In the genomic region with DNA sequence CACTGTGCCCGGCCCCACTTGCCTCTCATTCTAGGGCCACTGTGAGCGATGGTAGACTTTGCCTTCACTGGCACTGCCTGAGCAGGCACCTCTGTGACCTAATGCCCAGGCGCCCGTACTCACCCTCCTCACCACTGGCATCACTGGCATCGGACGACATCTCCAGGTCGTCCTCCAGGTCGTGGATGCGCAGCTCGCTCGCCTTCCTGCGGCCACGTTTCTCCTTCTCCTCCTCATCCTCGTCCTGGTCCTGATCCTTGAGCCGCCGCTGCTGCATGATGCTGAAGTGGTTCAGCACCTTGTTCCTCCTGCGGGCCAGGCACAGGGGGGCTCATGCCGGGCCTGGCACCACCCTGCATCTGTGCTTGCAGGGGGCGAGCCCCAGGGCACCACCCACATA, we compare ENCODE assay signal across 15 cellular contexts. TPM values are rescaled to one million over a fixed set of nuclear protein-coding genes. Genes with fewer than 3 reads are reported as not detected.
A peak's percentile ranks its signal among the peaks of the same experiment; 100 is the strongest.
DNase-seq lines count a peak whose midpoint lies in the region; ATAC-seq, FAIRE-seq and TF ChIP-seq lines count a peak whose summit lies in the region.
"Had no signal": no experiment of that assay in that cellular context is flagged by ENCODE, and none has a peak within 500 bp of the region (broad histone marks: within the 10 kb centered on the region; RNA-seq: fewer than 3 reads in every experiment).

No MANE protein-coding gene starts in this region.

- peaks cover 32% of the 10 kb centered on the region for H3K36me3 ChIP-seq in H7 (replicated peaks; ENCODE audit: control insufficient read depth, insufficient read depth, low read length)
- peaks cover 86% of the 10 kb centered on the region; the same call in 2 of the 3 replicates for H3K36me3 ChIP-seq in K562 (ENCODE audit: control insufficient read depth, insufficient read depth, low read length)
- peaks cover 60 to 90% of the 10 kb centered on the region in 2 donors for H3K36me3 ChIP-seq in neuronal stem cell (replicated peaks in 1 of 2; ENCODE audit: control insufficient read depth in 2 of 2, insufficient read depth in 2 of 2, low read length in 2 of 2)
- peaks cover 88% of the 10 kb centered on the region for H3K36me3 ChIP-seq in OCI-LY7 (ENCODE audit: insufficient read depth, low read length)

- in situ Hi-C loops in K562 (cut with MboI) = no loop called here

- DNase-seq in D721Med (ENCODE audit: insufficient read length, low spot score) (peak; percentile 5), H7 (peak; percentile 19), K562 (ENCODE audit: extremely low read depth in 1 of 4, low spot score in 3 of 4) (no peak), neuronal stem cell (ENCODE audit: low spot score) (no peak), OCI-LY7 (ENCODE audit: low spot score) (no peak)
- DNase-seq in stimulated activated CD4-positive, alpha-beta T cell treated with anti-CD3 and anti-CD28 coated beads, Interleukin-4, amount 100 ng/mL, for 1 hour = no peak
- DNase-seq in activated CD4-positive, alpha-beta T cell treated with anti-CD3 and anti-CD28 coated beads for 1 hour = no peak
- DNase-seq: BE2C; CD4-positive, alpha-beta memory T cell; DND-41; GDM1 had no signal

- H3K4me1 ChIP-seq in K562 (replicated peaks in 1 of 2; ENCODE audit: control insufficient read depth in 2 of 2, insufficient read depth in 2 of 2, low read length in 2 of 2) (peaks cover 0 to 21% of the 10 kb centered on the region in 2 experiments; a peak in 1 of 5 replicates), neuronal stem cell (ENCODE audit: control insufficient read depth in 2 of 2, insufficient read depth in 1 of 2, low read depth in 1 of 2, low read length in 2 of 2) (no peaks in the 10 kb centered on the region), OCI-LY7 (ENCODE audit: insufficient read depth, low read length, poor library complexity, severe bottlenecking) (no peaks in the 10 kb centered on the region)
- H3K4me1 ChIP-seq: A549, BE2C had no signal

- no peak overlapping the region for H2BK5ac ChIP-seq in neuronal stem cell (ENCODE audit: low read length)

- ATAC-seq in K562 = no peak
- ATAC-seq: A549, HCT116 had no signal

- intact Hi-C loops in K562 (cut with micrococcal nuclease) (no loop called here), OCI-LY7 (cut with micrococcal nuclease; ENCODE audit: unreplicated experiment) (no loop called here)

- H3K27ac ChIP-seq in K562 (ENCODE audit: extremely low read depth, low read depth, low read length) (no peak overlapping the region), neuronal stem cell (replicated peaks; ENCODE audit: low read length) (no peak overlapping the region), OCI-LY7 (ENCODE audit: low read depth, low read length, poor library complexity, severe bottlenecking) (no peak overlapping the region)
- H3K27ac ChIP-seq: A549, C4-2B, HL-60 had no signal

- peak overlapping the region; percentile 3 for H3K23ac ChIP-seq in neuronal stem cell (ENCODE audit: low read depth, low read length, poor library complexity)

- POLR2A ChIA-PET in K562 (lab: Yijun Ruan, JAX) (no interaction called here), OCI-LY7 (lab: Charles Lee) (interaction anchor here (0.9 kb wide), 1 partner anchor 11 kb away, joined by 4 read pairs; the partner anchor contains the start of gene ALKBH7)

- no peaks in the 10 kb centered on the region for H3K9me2 ChIP-seq in OCI-LY7 (ENCODE audit: insufficient read depth, low read length)

- no peak overlapping the region for H2BK15ac ChIP-seq in neuronal stem cell (ENCODE audit: low read length)

- no peak overlapping the region for H3K18ac ChIP-seq in neuronal stem cell (ENCODE audit: low read length)

- no peak for TF ChIP-seq EP300 in K562 (IDR thresholded peaks at IDR 0.05; ENCODE audit: low read length)

- H4K8ac ChIP-seq in neuronal stem cell (ENCODE audit: low read depth, low read length) = no peak overlapping the region

- no peak overlapping the region for H2AK5ac ChIP-seq in neuronal stem cell (ENCODE audit: low read depth, low read length)

- no peak overlapping the region for H4K91ac ChIP-seq in neuronal stem cell (ENCODE audit: low read depth, low read length, poor library complexity)

- no peak for TF ChIP-seq RAD21 in K562 (CRISPR knock-in tag; conservative IDR thresholded peaks at IDR 0.05 in 1 of 2, IDR thresholded peaks at IDR 0.05 in 1 of 2)

- no peak overlapping the region for H3K4ac ChIP-seq in neuronal stem cell (ENCODE audit: low read length)

- H3K79me2 ChIP-seq in K562 (ENCODE audit: control insufficient read depth, insufficient read depth, low read length) (no peaks in the 10 kb centered on the region), OCI-LY7 (ENCODE audit: insufficient read depth, low read depth, low read length) (no peaks in the 10 kb centered on the region)

- H3K27me3 ChIP-seq in H7 (ENCODE audit: control insufficient read depth, insufficient read depth, low read length) (no peaks in the 10 kb centered on the region), K562 (ENCODE audit: control insufficient read depth in 2 of 2, insufficient read depth in 2 of 2, low read length in 2 of 2) (no peaks in the 10 kb centered on the region), neuronal stem cell (ENCODE audit: control insufficient read depth in 3 of 3, insufficient read depth in 3 of 3, low read depth in 1 of 3, low read length in 3 of 3) (no peaks in the 10 kb centered on the region)
- H3K27me3 ChIP-seq: BE2C had no signal

- WGBS in K562 (ENCODE audit: insufficient coverage, low coverage, missing lambda C conversion rate) = 93% methylated on average over 9 of the region's 19 CpGs
- WGBS in neuronal stem cell (ENCODE audit: extremely low coverage in 2 of 2, insufficient read length in 2 of 2, insufficient replicate concordance in 1 of 2), 2 donors = no CpG with 5 or more reads among the region's 19 CpGs

- no peak overlapping the region for H2BK12ac ChIP-seq in neuronal stem cell (ENCODE audit: low read length)

- TF ChIP-seq CTCF in D721Med (IDR thresholded peaks at IDR 0.05; ENCODE audit: insufficient read depth, missing control alignments) (no peak), K562 (IDR thresholded peaks at IDR 0.05 in 2 of 3, conservative IDR thresholded peaks at IDR 0.05 in 1 of 3; ENCODE audit: insufficient read depth in 2 of 3, low read depth in 1 of 3, low read length in 3 of 3) (no peak), OCI-LY7 (conservative IDR thresholded peaks at IDR 0.05; ENCODE audit: low read length) (no peak)

- no peak overlapping the region for H3K9ac ChIP-seq in K562 (ENCODE audit: insufficient read depth in 1 of 2, low read depth in 2 of 2, low read length in 2 of 2)
- no peak overlapping the region for H3K9ac ChIP-seq in neuronal stem cell (ENCODE audit: low read depth, low read length, poor library complexity)

- TF ChIP-seq POLR2A in K562 (conservative IDR thresholded peaks at IDR 0.05) = no peak

- no peaks in the 10 kb centered on the region for H4K20me1 ChIP-seq in K562 (replicated peaks; ENCODE audit: control insufficient read depth, insufficient read depth, low read length)
- H4K20me1 ChIP-seq in OCI-LY7 (ENCODE audit: insufficient read depth, low read length) = no peaks in the 10 kb centered on the region

- BruUV-seq in K562 (replicated peaks; lab: Mats Ljungman, UMichigan) (no TSS peak), OCI-LY7 (replicated peaks; lab: Mats Ljungman, UMichigan) (no TSS peak)

- no peak overlapping the region for H2AFZ ChIP-seq in K562 (ENCODE audit: low read depth, low read length)
- H2AFZ ChIP-seq in neuronal stem cell (ENCODE audit: low read length) = no peak overlapping the region
- H2AFZ ChIP-seq in OCI-LY7 (ENCODE audit: low read length) = no peak overlapping the region

- H3K79me1 ChIP-seq in neuronal stem cell (ENCODE audit: low read depth, low read length) = peaks cover 13% of the 10 kb centered on the region

- H3K9me3 ChIP-seq in K562 (replicated peaks; ENCODE audit: control insufficient read depth, insufficient read depth, low read depth, low read length) (no peaks in the 10 kb centered on the region), neuronal stem cell (replicated peaks in 1 of 2; ENCODE audit: control insufficient read depth in 2 of 2, insufficient read depth in 1 of 2, low read depth in 1 of 2, low read length in 2 of 2) (peaks cover 13 to 14% of the 10 kb centered on the region in 2 donors), OCI-LY7 (ENCODE audit: low read length) (no peaks in the 10 kb centered on the region)
- H3K9me3 ChIP-seq: A549, BE2C had no signal

- FAIRE-seq in D721Med (lab: Jason Lieb, UNC) = no peak
- no peak for FAIRE-seq in K562 (lab: Jason Lieb, UNC)
- FAIRE-seq: A549 had no signal

- H3K4me2 ChIP-seq in K562 (ENCODE audit: insufficient read depth, low read length) (no peak overlapping the region), neuronal stem cell (ENCODE audit: insufficient read depth, low read length, poor library complexity, severe bottlenecking) (no peak overlapping the region), OCI-LY7 (ENCODE audit: low read length) (no peak overlapping the region)
- H3K4me2 ChIP-seq: A549 had no signal

- CTCF ChIA-PET in K562 (lab: Yijun Ruan, JAX; ENCODE audit: low intra/inter-chr PET ratio) = no interaction called here
- CTCF ChIA-PET in OCI-LY7 (lab: Charles Lee; ENCODE audit: unreplicated experiment) = interaction anchor here (0.6 kb wide), 1 partner anchor 477 kb away, joined by 3 read pairs; no protein-coding TSS in a partner anchor

- H3K4me3 ChIP-seq in H7 (ENCODE audit: insufficient read depth, low read depth, low read length) = no peak overlapping the region
- no peak overlapping the region for H3K4me3 ChIP-seq in K562
- peak overlapping the region in 1 of 2 donors; percentile 18 for H3K4me3 ChIP-seq in neuronal stem cell (ENCODE audit: low read length in 2 of 2)
- no peak overlapping the region for H3K4me3 ChIP-seq in OCI-LY7 (ENCODE audit: low read depth, low read length, poor library complexity, severe bottlenecking)
- H3K4me3 ChIP-seq: A549 had no signal

- no peak overlapping the region for H2BK120ac ChIP-seq in neuronal stem cell (ENCODE audit: low read depth, low read length)

- no peak overlapping the region for H3K14ac ChIP-seq in neuronal stem cell (ENCODE audit: low read length)

- H3K9me1 ChIP-seq in K562 (ENCODE audit: control insufficient read depth, insufficient read depth, low read length) = no peaks in the 10 kb centered on the region

RNA-seq across cellular contexts. Expression of gene PSPN, which starts 7.5 kb away (rescaled TPM):
- 1.4 and 1.7 TPM in 2 replicates for total RNA-seq in H7 (2014; rRNA removed; shearing (Covaris generic))
- total RNA-seq in K562 (2011; cell fraction: chromatin; rRNA removed; ENCODE audit: low replicate concordance) = 2.1 and 5.7 TPM in 2 replicates
- 2.4 and 2.7 TPM in 2 replicates for total RNA-seq in K562 (2011; cell fraction: nucleolus; rRNA removed)
- 2.9 and 4.5 TPM in 2 replicates for total RNA-seq in K562 (2011; cell fraction: nucleoplasm; rRNA removed)
- total RNA-seq in K562 (2014; rRNA removed) = 0.78 and 0.82 TPM in 2 replicates
- 0.45 and 0.58 TPM in 2 replicates for total RNA-seq in K562 (2014; rRNA removed; fragmentation: Illumina TruSeq; extraction: Trizol)
- 0.83 and 0.87 TPM in 2 replicates for total RNA-seq in K562 (2015; rRNA removed; fragmentation: Illumina TruSeq; extraction: Trizol)
- 1.1 TPM in 2 replicates for total RNA-seq in K562 (2021)
- 0.25 and 0.32 TPM in 2 replicates for polyA plus RNA-seq in K562 (2011; rRNA removed)
- polyA plus RNA-seq in K562 (2011; cell fraction: cytosol; rRNA removed) = 0.58 and 0.88 TPM in 2 replicates
- polyA plus RNA-seq in K562 (2011; cell fraction: nucleus; rRNA removed) = 0.72 and 1.00 TPM in 2 replicates
- 0.47 and 0.86 TPM in 2 replicates for polyA plus RNA-seq in K562 (2012)
- polyA plus RNA-seq in K562 (2014; fragmentation: Illumina TruSeq; extraction: Trizol) = 0.55 and 0.58 TPM in 2 replicates
- polyA plus RNA-seq in K562 (2014; fragmentation: Nextera tagmentation; extraction: Ambion mirVana) = under 1 TPM; 0.21 to 0.29 TPM
- polyA plus RNA-seq in K562 (2014; rRNA removed) = 0.28 and 0.40 TPM in 2 replicates
- polyA minus RNA-seq in K562 (2011; rRNA and poly(A)+ RNA removed) = 0.39 and 0.56 TPM in 2 replicates
- 1.1 and 2.7 TPM in 2 replicates for polyA minus RNA-seq in K562 (2011; cell fraction: cytosol; rRNA and poly(A)+ RNA removed)
- 0.67 and 0.81 TPM in 2 replicates for polyA minus RNA-seq in K562 (2011; cell fraction: nucleus; rRNA and poly(A)+ RNA removed)
- polyA plus RNA-seq in neuronal stem cell (2013, experiment 1 of 2) = 1.7 TPM
- 1.6 TPM for polyA plus RNA-seq in neuronal stem cell (2013, experiment 2 of 2)
- total RNA-seq in OCI-LY7 (2014; rRNA removed; shearing (Covaris generic)) = 1.4 and 1.6 TPM in 2 replicates
- total RNA-seq in OCI-LY7 (2022) = 2.1 and 2.9 TPM in 2 replicates

RNA-seq across cellular contexts. Expression of gene GTF2F1, which starts 9.8 kb away (rescaled TPM):
- 53.6 and 59.9 TPM in 2 replicates for total RNA-seq in H7 (2014; rRNA removed; shearing (Covaris generic))
- 19.4 and 44.5 TPM in 2 replicates for total RNA-seq in K562 (2011; cell fraction: chromatin; rRNA removed; ENCODE audit: low replicate concordance)
- 26.5 and 29.9 TPM in 2 replicates for total RNA-seq in K562 (2011; cell fraction: nucleolus; rRNA removed)
- 20.7 and 21.6 TPM in 2 replicates for total RNA-seq in K562 (2011; cell fraction: nucleoplasm; rRNA removed)
- total RNA-seq in K562 (2014; rRNA removed) (75.4 and 81.6 TPM in 2 replicates), K562 (2014; rRNA removed; fragmentation: Illumina TruSeq; extraction: Trizol) (30.3 TPM in 2 replicates), K562 (2015; rRNA removed; fragmentation: Illumina TruSeq; extraction: Trizol) (73.5 and 79.1 TPM in 2 replicates), K562 (2021) (58.9 and 71.7 TPM in 2 replicates), OCI-LY7 (2022) (43.2 and 47.7 TPM in 2 replicates)
- polyA plus RNA-seq in K562 (2011; rRNA removed) (34.9 and 47.9 TPM in 2 replicates), K562 (2014; fragmentation: Illumina TruSeq; extraction: Trizol) (68.4 and 85.9 TPM in 2 replicates), K562 (2014; fragmentation: Nextera tagmentation; extraction: Ambion mirVana) (1 to 10 TPM; 4.7 to 6.3 TPM), K562 (2014; rRNA removed) (66.0 and 68.7 TPM in 2 replicates)
- polyA plus RNA-seq in K562 (2011; cell fraction: cytosol; rRNA removed) = 52.9 and 70.5 TPM in 2 replicates
- 25.6 and 38.6 TPM in 2 replicates for polyA plus RNA-seq in K562 (2011; cell fraction: nucleus; rRNA removed)
- 74.1 and 80.2 TPM in 2 replicates for polyA plus RNA-seq in K562 (2012)
- polyA minus RNA-seq in K562 (2011; rRNA and poly(A)+ RNA removed) = 28.2 and 53.2 TPM in 2 replicates
- 37.8 and 49.9 TPM in 2 replicates for polyA minus RNA-seq in K562 (2011; cell fraction: cytosol; rRNA and poly(A)+ RNA removed)
- polyA minus RNA-seq in K562 (2011; cell fraction: nucleus; rRNA and poly(A)+ RNA removed) = 8.5 and 12.0 TPM in 2 replicates
- 70.8 TPM for polyA plus RNA-seq in neuronal stem cell (2013, experiment 1 of 2)
- polyA plus RNA-seq in neuronal stem cell (2013, experiment 2 of 2) = 70.1 TPM
- total RNA-seq in OCI-LY7 (2014; rRNA removed; shearing (Covaris generic)) = 31.1 and 44.4 TPM in 2 replicates

RNA-seq across cellular contexts. Expression of gene ALKBH7, which starts 10.6 kb away (rescaled TPM):
- total RNA-seq in H7 (2014; rRNA removed; shearing (Covaris generic)) = 74.3 and 90.4 TPM in 2 replicates
- total RNA-seq in K562 (2011; cell fraction: chromatin; rRNA removed; ENCODE audit: low replicate concordance) = 1.1 and 3.1 TPM in 2 replicates
- total RNA-seq in K562 (2011; cell fraction: nucleolus; rRNA removed) = 6.2 and 11.8 TPM in 2 replicates
- 4.8 and 7.3 TPM in 2 replicates for total RNA-seq in K562 (2011; cell fraction: nucleoplasm; rRNA removed)
- 65.7 and 88.6 TPM in 2 replicates for total RNA-seq in K562 (2014; rRNA removed)
- 2.3 and 4.4 TPM in 2 replicates for total RNA-seq in K562 (2014; rRNA removed; fragmentation: Illumina TruSeq; extraction: Trizol)
- total RNA-seq in K562 (2015; rRNA removed; fragmentation: Illumina TruSeq; extraction: Trizol) = 24.6 and 29.8 TPM in 2 replicates
- total RNA-seq in K562 (2021) = 94.8 and 110 TPM in 2 replicates
- polyA plus RNA-seq in K562 (2011; rRNA removed) = 17.6 and 35.4 TPM in 2 replicates
- 51.4 and 114 TPM in 2 replicates for polyA plus RNA-seq in K562 (2011; cell fraction: cytosol; rRNA removed)
- polyA plus RNA-seq in K562 (2011; cell fraction: nucleus; rRNA removed) = 18.5 and 23.2 TPM in 2 replicates
- polyA plus RNA-seq in K562 (2012) = 48.8 and 149 TPM in 2 replicates
- 9.5 and 24.2 TPM in 2 replicates for polyA plus RNA-seq in K562 (2014; fragmentation: Illumina TruSeq; extraction: Trizol)
- polyA plus RNA-seq in K562 (2014; fragmentation: Nextera tagmentation; extraction: Ambion mirVana) = 1 to 10 TPM in 1 of 2 experiments, under 1 TPM in 1; 0.69 to 2.8 TPM
- 67.6 and 68.8 TPM in 2 replicates for polyA plus RNA-seq in K562 (2014; rRNA removed)
- polyA minus RNA-seq in K562 (2011; rRNA and poly(A)+ RNA removed) = 2.5 and 2.9 TPM in 2 replicates
- polyA minus RNA-seq in K562 (2011; cell fraction: cytosol; rRNA and poly(A)+ RNA removed) = 11.5 and 20.7 TPM in 2 replicates
- polyA minus RNA-seq in K562 (2011; cell fraction: nucleus; rRNA and poly(A)+ RNA removed) = 3.8 and 5.2 TPM in 2 replicates
- polyA plus RNA-seq in neuronal stem cell (2013, experiment 1 of 2) = 79.0 TPM
- 74.8 TPM for polyA plus RNA-seq in neuronal stem cell (2013, experiment 2 of 2)
- 35.8 and 61.0 TPM in 2 replicates for total RNA-seq in OCI-LY7 (2014; rRNA removed; shearing (Covaris generic))
- total RNA-seq in OCI-LY7 (2022) = 74.2 and 75.9 TPM in 2 replicates

RNA-seq across cellular contexts. Expression of gene CLPP, which starts 21.9 kb away (rescaled TPM):
- 90.1 and 95.6 TPM in 2 replicates for total RNA-seq in H7 (2014; rRNA removed; shearing (Covaris generic))
- total RNA-seq in K562 (2011; cell fraction: chromatin; rRNA removed; ENCODE audit: low replicate concordance) = 7.3 and 21.8 TPM in 2 replicates
- total RNA-seq in K562 (2011; cell fraction: nucleolus; rRNA removed) = 28.3 and 33.0 TPM in 2 replicates
- total RNA-seq in K562 (2011; cell fraction: nucleoplasm; rRNA removed) = 19.4 and 22.1 TPM in 2 replicates
- total RNA-seq in K562 (2014; rRNA removed) (111 and 168 TPM in 2 replicates), K562 (2014; rRNA removed; fragmentation: Illumina TruSeq; extraction: Trizol) (20.7 and 32.6 TPM in 2 replicates), K562 (2015; rRNA removed; fragmentation: Illumina TruSeq; extraction: Trizol) (59.5 and 60.7 TPM in 2 replicates), K562 (2021) (127 and 137 TPM in 2 replicates), OCI-LY7 (2022) (114 and 124 TPM in 2 replicates)
- polyA plus RNA-seq in K562 (2011; rRNA removed) (56.3 and 71.6 TPM in 2 replicates), K562 (2014; fragmentation: Illumina TruSeq; extraction: Trizol) (42.2 and 109 TPM in 2 replicates), K562 (2014; fragmentation: Nextera tagmentation; extraction: Ambion mirVana) (1 to 10 TPM; 2.4 to 4.5 TPM), K562 (2014; rRNA removed) (109 and 124 TPM in 2 replicates)
- 193 and 655 TPM in 2 replicates for polyA plus RNA-seq in K562 (2011; cell fraction: cytosol; rRNA removed)
- 46.4 and 84.0 TPM in 2 replicates for polyA plus RNA-seq in K562 (2011; cell fraction: nucleus; rRNA removed)
- polyA plus RNA-seq in K562 (2012) = 86.5 and 144 TPM in 2 replicates
- polyA minus RNA-seq in K562 (2011; rRNA and poly(A)+ RNA removed) = 13.5 and 19.1 TPM in 2 replicates
- 46.1 and 51.0 TPM in 2 replicates for polyA minus RNA-seq in K562 (2011; cell fraction: cytosol; rRNA and poly(A)+ RNA removed)
- 11.7 and 14.8 TPM in 2 replicates for polyA minus RNA-seq in K562 (2011; cell fraction: nucleus; rRNA and poly(A)+ RNA removed)
- 127 TPM for polyA plus RNA-seq in neuronal stem cell (2013, experiment 1 of 2)
- polyA plus RNA-seq in neuronal stem cell (2013, experiment 2 of 2) = 121 TPM
- total RNA-seq in OCI-LY7 (2014; rRNA removed; shearing (Covaris generic)) = 73.5 and 115 TPM in 2 replicates

RNA-seq across cellular contexts. Expression of gene KHSRP, which starts 41.4 kb away (rescaled TPM):
- 223 and 266 TPM in 2 replicates for total RNA-seq in H7 (2014; rRNA removed; shearing (Covaris generic))
- total RNA-seq in K562 (2011; cell fraction: chromatin; rRNA removed; ENCODE audit: low replicate concordance) = 186 and 376 TPM in 2 replicates
- 235 and 244 TPM in 2 replicates for total RNA-seq in K562 (2011; cell fraction: nucleolus; rRNA removed)
- 196 TPM in 2 replicates for total RNA-seq in K562 (2011; cell fraction: nucleoplasm; rRNA removed)
- total RNA-seq in K562 (2014; rRNA removed) (183 and 227 TPM in 2 replicates), K562 (2014; rRNA removed; fragmentation: Illumina TruSeq; extraction: Trizol) (94.5 and 97.2 TPM in 2 replicates), K562 (2015; rRNA removed; fragmentation: Illumina TruSeq; extraction: Trizol) (139 and 150 TPM in 2 replicates), K562 (2021) (519 and 564 TPM in 2 replicates), OCI-LY7 (2022) (468 and 499 TPM in 2 replicates)
- polyA plus RNA-seq in K562 (2011; rRNA removed) (93.1 and 118 TPM in 2 replicates), K562 (2014; fragmentation: Illumina TruSeq; extraction: Trizol) (215 and 288 TPM in 2 replicates), K562 (2014; fragmentation: Nextera tagmentation; extraction: Ambion mirVana) (1 to 10 TPM; 4.2 to 5.7 TPM), K562 (2014; rRNA removed) (313 and 329 TPM in 2 replicates)
- 82.9 and 159 TPM in 2 replicates for polyA plus RNA-seq in K562 (2011; cell fraction: cytosol; rRNA removed)
- polyA plus RNA-seq in K562 (2011; cell fraction: nucleus; rRNA removed) = 172 and 201 TPM in 2 replicates
- polyA plus RNA-seq in K562 (2012) = 307 and 455 TPM in 2 replicates
- polyA minus RNA-seq in K562 (2011; rRNA and poly(A)+ RNA removed) = 136 and 150 TPM in 2 replicates
- polyA minus RNA-seq in K562 (2011; cell fraction: cytosol; rRNA and poly(A)+ RNA removed) = 200 and 285 TPM in 2 replicates
- polyA minus RNA-seq in K562 (2011; cell fraction: nucleus; rRNA and poly(A)+ RNA removed) = 88.2 and 125 TPM in 2 replicates
- 303 TPM for polyA plus RNA-seq in neuronal stem cell (2013, experiment 1 of 2)
- 310 TPM for polyA plus RNA-seq in neuronal stem cell (2013, experiment 2 of 2)
- total RNA-seq in OCI-LY7 (2014; rRNA removed; shearing (Covaris generic)) = 255 and 271 TPM in 2 replicates

Comparison
In these comparisons a context has a peak if more than half of its experiments do, and no peak if none do; other contexts are left out.
1. DNase-seq: peak in D721Med (single experiment) and H7 (single experiment); none in K562 (0 of 4), neuronal stem cell (single experiment), stimulated activated CD4-positive, alpha-beta T cell treated with anti-CD3 and anti-CD28 coated beads, Interleukin-4, amount 100 ng/mL, for 1 hour (single experiment), OCI-LY7 (single experiment) and activated CD4-positive, alpha-beta T cell treated with anti-CD3 and anti-CD28 coated beads for 1 hour (single experiment).